Comparison of ENCODE assay signal across 7 cellular contexts in the genomic region with DNA sequence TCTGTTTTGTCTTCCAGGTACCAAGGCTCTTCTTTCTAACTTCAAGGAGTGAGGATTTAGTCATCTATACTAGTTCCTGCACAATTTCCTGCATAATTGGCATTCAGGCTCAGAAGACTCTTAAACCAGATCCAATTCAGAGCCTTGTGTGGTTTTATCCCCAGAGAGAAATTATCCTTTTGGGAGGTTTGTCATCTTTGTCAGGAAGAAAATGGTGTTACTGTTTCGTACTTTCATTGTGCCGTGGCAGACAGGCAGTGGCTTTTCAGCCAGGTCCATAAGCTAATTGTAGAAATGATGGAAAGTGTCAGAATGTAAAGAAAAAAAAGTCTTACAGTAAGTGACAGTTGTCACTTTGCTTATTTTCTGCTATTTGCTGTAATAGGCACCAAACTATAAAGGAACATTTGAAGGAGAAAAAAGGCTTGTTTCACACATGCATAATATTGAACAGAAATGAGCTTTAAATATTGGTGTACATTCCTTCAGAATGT.
"Had no signal": no experiment of that assay in that cellular context is flagged by ENCODE, and none has a peak within 500 bp of the region (broad histone marks: within the 10 kb centered on the region; RNA-seq: fewer than 3 reads in every experiment).

No MANE protein-coding gene starts in this region.

- H3K9me3 ChIP-seq: HAP-1 had no signal

- H3K36me3 ChIP-seq: HAP-1 had no signal

- H3K4me3 ChIP-seq: HAP-1, K562 had no signal

- ATAC-seq: HCT116, K562 had no signal

- DNase-seq: GOT3, H7, HFFc6, IMR-90 had no signal
